ENCODE assay signal across 1 cellular context in the genomic region with DNA sequence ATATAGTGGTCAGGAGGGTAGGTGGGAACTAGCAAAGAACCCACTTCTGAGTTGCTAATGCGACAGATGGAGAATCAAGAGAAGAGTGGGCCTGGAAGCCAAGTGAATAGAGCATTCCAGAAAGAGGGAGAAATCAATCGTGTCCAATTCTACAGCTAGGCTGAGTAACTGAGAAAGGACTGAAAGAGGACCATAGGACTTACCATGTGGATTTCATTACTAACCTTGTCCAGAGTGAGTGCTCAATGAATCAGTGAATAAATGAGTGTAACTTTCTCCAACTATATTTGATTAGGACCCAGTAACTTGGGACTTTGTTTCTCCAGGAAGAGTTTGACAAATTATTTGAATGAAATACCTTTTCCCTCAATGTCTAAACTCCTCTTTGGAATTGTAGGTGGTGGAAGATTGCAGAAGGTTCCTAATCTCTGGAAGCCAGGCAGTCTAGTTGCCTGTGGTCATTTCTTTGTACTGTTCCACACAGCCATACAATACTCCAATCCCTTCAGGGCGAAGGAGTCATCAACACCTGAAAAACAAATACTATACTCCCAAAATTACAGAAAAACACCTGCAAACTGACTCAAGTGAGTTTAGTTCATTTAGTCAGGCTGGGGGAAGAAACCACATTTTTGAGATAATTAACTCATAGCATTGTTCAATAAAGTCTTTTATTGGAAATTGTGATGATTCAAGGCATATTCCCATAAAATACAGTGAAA.
TF ChIP-seq lines count a peak whose summit lies in the region.

No MANE protein-coding gene starts in this region.

TF ChIP-seq in IMR-90, 13 proteins besides CTCF, POLR2A, EP300 and RAD21:
- TF ChIP-seq, protein P1, sequence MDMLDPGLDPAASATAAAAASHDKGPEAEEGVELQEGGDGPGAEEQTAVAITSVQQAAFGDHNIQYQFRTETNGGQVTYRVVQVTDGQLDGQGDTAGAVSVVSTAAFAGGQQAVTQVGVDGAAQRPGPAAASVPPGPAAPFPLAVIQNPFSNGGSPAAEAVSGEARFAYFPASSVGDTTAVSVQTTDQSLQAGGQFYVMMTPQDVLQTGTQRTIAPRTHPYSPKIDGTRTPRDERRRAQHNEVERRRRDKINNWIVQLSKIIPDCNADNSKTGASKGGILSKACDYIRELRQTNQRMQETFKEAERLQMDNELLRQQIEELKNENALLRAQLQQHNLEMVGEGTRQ (IDR thresholded peaks at IDR 0.05; ENCODE audit: low read depth, low read length): no peak
- TF ChIP-seq MAZ (IDR thresholded peaks at IDR 0.05; ENCODE audit: borderline replicate concordance, low read depth, low read length) (no peak), CHD1 (IDR thresholded peaks at IDR 0.05; ENCODE audit: low read depth, low read length) (no peak), RFX5 (IDR thresholded peaks at IDR 0.05; ENCODE audit: low read depth, low read length) (no peak), MAFK (IDR thresholded peaks at IDR 0.05; ENCODE audit: low read depth, low read length) (no peak), CEBPB (IDR thresholded peaks at IDR 0.05; ENCODE audit: low read depth, low read length) (no peak), BHLHE40 (IDR thresholded peaks at IDR 0.05; ENCODE audit: low read depth, low read length) (no peak), FOS (IDR thresholded peaks at IDR 0.05; ENCODE audit: low read depth, low read length) (no peak), MXI1 (IDR thresholded peaks at IDR 0.05; ENCODE audit: borderline replicate concordance, low read depth, low read length) (no peak), NFE2L2 (IDR thresholded peaks at IDR 0.05; ENCODE audit: low read depth, low read length) (no peak), RCOR1 (IDR thresholded peaks at IDR 0.05; ENCODE audit: insufficient replicate concordance, low read length) (no peak), ELK1 (IDR thresholded peaks at IDR 0.05; ENCODE audit: borderline replicate concordance, low read depth, low read length) (no peak), SMC3 (IDR thresholded peaks at IDR 0.05; ENCODE audit: low read depth, low read length) (no peak)
